Comparison of ENCODE assay signal across 1 cellular context in the genomic region with DNA sequence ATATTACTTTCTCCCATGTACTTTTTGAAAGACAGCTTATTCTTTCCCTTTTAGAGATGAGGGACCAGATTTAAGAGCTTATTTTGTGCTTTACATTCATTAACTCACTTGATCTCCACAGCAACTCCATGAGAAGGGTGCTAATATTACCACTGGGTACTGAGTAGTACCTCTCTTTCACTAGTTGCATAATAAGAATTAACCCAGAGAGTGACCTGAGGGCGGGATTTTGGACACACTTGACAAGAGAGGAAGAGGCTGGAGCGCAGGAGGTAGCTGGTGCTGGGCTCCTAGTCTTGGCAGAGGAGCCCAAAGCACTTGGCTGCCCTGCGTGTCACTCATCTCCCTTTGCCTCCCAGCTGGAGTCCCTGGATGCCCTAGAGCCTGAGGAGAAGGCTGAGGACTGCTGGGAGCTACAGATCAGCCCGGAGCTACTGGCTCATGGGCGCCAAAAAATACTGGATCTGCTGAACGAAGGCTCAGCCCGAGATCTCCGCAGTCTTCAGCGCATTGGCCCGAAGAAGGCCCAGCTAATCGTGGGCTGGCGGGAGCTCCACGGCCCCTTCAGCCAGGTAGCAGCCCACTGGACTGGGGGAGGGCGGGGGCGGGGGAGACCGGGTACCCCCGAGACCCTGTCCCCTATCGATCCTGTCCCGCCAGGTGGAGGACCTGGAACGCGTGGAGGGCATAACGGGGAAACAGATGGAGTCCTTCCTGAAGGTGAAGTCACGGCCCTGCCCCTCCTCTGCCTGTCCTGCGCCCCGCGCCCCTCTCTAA.
TF ChIP-seq lines count a peak whose summit lies in the region.

No MANE protein-coding gene starts in this region.

TF ChIP-seq in K562, 482 proteins besides CTCF, POLR2A, EP300 and RAD21 (continues in another document):
- TF ChIP-seq, protein P1, sequence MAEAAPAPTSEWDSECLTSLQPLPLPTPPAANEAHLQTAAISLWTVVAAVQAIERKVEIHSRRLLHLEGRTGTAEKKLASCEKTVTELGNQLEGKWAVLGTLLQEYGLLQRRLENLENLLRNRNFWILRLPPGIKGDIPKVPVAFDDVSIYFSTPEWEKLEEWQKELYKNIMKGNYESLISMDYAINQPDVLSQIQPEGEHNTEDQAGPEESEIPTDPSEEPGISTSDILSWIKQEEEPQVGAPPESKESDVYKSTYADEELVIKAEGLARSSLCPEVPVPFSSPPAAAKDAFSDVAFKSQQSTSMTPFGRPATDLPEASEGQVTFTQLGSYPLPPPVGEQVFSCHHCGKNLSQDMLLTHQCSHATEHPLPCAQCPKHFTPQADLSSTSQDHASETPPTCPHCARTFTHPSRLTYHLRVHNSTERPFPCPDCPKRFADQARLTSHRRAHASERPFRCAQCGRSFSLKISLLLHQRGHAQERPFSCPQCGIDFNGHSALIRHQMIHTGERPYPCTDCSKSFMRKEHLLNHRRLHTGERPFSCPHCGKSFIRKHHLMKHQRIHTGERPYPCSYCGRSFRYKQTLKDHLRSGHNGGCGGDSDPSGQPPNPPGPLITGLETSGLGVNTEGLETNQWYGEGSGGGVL (CRISPR knock-in tag; IDR thresholded peaks at IDR 0.05) = no peak
- TF ChIP-seq, protein P2, sequence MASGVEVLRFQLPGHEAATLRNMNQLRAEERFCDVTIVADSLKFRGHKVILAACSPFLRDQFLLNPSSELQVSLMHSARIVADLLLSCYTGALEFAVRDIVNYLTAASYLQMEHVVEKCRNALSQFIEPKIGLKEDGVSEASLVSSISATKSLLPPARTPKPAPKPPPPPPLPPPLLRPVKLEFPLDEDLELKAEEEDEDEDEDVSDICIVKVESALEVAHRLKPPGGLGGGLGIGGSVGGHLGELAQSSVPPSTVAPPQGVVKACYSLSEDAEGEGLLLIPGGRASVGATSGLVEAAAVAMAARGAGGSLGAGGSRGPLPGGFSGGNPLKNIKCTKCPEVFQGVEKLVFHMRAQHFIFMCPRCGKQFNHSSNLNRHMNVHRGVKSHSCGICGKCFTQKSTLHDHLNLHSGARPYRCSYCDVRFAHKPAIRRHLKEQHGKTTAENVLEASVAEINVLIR (CRISPR knock-in tag; IDR thresholded peaks at IDR 0.05) = no peak
- TF ChIP-seq CHD4 (IDR thresholded peaks at IDR 0.05; ENCODE audit: insufficient read depth, insufficient replicate concordance, low read depth, low read length, poor library complexity, severe bottlenecking) (no peak), PML (IDR thresholded peaks at IDR 0.05; ENCODE audit: low read length) (no peak), TSC22D4 (tag; IDR thresholded peaks at IDR 0.05) (no peak), RBM25 (IDR thresholded peaks at IDR 0.05; ENCODE audit: low read depth, low read length, severe bottlenecking) (no peak), ZNF551 (CRISPR knock-in tag; IDR thresholded peaks at IDR 0.05) (no peak), CBX2 (IDR thresholded peaks at IDR 0.05; ENCODE audit: insufficient read depth, low read length, poor library complexity, severe bottlenecking) (no peak), XRCC4 (IDR thresholded peaks at IDR 0.05; ENCODE audit: extremely low read depth, insufficient read depth, insufficient read length) (no peak), BCOR (IDR thresholded peaks at IDR 0.05) (no peak), FOXK2 (conservative IDR thresholded peaks at IDR 0.05 in 1 of 2, IDR thresholded peaks at IDR 0.05 in 1 of 2; ENCODE audit: low read depth in 2 of 2) (no peak), KAT8 (IDR thresholded peaks at IDR 0.05; ENCODE audit: low read depth) (no peak), STAT5A (IDR thresholded peaks at IDR 0.05; ENCODE audit: borderline replicate concordance, low read length) (no peak), NFE2 (IDR thresholded peaks at IDR 0.05; ENCODE audit: low read depth) (no peak), DDX20 (tag; IDR thresholded peaks at IDR 0.05; ENCODE audit: low read depth) (no peak), SAFB2 (IDR thresholded peaks at IDR 0.05; ENCODE audit: borderline replicate concordance, low read depth, low read length, severe bottlenecking) (no peak), HMG20B (CRISPR knock-in tag; IDR thresholded peaks at IDR 0.05) (no peak), ELF1 (tag; IDR thresholded peaks at IDR 0.05) (no peak), POLR2G (IDR thresholded peaks at IDR 0.05; ENCODE audit: low read depth, low read length) (no peak), MXI1 (IDR thresholded peaks at IDR 0.05; ENCODE audit: low read depth, low read length) (no peak), FUS (optimal IDR thresholded peaks at IDR 0.05; ENCODE audit: low read depth, low read length) (no peak), ERF (CRISPR knock-in tag; IDR thresholded peaks at IDR 0.05) (peak; percentile 19; the same call in 1 of the 2 replicates), TOE1 (IDR thresholded peaks at IDR 0.05; ENCODE audit: borderline replicate concordance) (no peak), TOE1 (CRISPR knock-in tag; IDR thresholded peaks at IDR 0.05; ENCODE audit: borderline replicate concordance, low read depth) (0 out of 2 replicates have a peak, but pooled peaks have one; percentile 16), SIN3A (IDR thresholded peaks at IDR 0.05; ENCODE audit: borderline replicate concordance in 2 of 2, control insufficient read depth in 1 of 2, low read depth in 2 of 2, low read length in 2 of 2) (0 out of 4 replicates have a peak, but pooled peaks of 1 of the 2 experiments have one; percentile 12), RBFOX2 (IDR thresholded peaks at IDR 0.05; ENCODE audit: low read depth, low read length) (no peak), NR1H2 (CRISPR knock-in tag; IDR thresholded peaks at IDR 0.05) (no peak), NCOA4 (IDR thresholded peaks at IDR 0.05; ENCODE audit: partially characterized antibody) (no peak), ZNF561 (CRISPR knock-in tag; conservative IDR thresholded peaks at IDR 0.05) (no peak), NEUROD1 (IDR thresholded peaks at IDR 0.05; ENCODE audit: borderline replicate concordance, low read depth, low read length, partially characterized antibody) (no peak), ZNF224 (CRISPR knock-in tag; IDR thresholded peaks at IDR 0.05) (no peak)
- TF ChIP-seq, protein P3, sequence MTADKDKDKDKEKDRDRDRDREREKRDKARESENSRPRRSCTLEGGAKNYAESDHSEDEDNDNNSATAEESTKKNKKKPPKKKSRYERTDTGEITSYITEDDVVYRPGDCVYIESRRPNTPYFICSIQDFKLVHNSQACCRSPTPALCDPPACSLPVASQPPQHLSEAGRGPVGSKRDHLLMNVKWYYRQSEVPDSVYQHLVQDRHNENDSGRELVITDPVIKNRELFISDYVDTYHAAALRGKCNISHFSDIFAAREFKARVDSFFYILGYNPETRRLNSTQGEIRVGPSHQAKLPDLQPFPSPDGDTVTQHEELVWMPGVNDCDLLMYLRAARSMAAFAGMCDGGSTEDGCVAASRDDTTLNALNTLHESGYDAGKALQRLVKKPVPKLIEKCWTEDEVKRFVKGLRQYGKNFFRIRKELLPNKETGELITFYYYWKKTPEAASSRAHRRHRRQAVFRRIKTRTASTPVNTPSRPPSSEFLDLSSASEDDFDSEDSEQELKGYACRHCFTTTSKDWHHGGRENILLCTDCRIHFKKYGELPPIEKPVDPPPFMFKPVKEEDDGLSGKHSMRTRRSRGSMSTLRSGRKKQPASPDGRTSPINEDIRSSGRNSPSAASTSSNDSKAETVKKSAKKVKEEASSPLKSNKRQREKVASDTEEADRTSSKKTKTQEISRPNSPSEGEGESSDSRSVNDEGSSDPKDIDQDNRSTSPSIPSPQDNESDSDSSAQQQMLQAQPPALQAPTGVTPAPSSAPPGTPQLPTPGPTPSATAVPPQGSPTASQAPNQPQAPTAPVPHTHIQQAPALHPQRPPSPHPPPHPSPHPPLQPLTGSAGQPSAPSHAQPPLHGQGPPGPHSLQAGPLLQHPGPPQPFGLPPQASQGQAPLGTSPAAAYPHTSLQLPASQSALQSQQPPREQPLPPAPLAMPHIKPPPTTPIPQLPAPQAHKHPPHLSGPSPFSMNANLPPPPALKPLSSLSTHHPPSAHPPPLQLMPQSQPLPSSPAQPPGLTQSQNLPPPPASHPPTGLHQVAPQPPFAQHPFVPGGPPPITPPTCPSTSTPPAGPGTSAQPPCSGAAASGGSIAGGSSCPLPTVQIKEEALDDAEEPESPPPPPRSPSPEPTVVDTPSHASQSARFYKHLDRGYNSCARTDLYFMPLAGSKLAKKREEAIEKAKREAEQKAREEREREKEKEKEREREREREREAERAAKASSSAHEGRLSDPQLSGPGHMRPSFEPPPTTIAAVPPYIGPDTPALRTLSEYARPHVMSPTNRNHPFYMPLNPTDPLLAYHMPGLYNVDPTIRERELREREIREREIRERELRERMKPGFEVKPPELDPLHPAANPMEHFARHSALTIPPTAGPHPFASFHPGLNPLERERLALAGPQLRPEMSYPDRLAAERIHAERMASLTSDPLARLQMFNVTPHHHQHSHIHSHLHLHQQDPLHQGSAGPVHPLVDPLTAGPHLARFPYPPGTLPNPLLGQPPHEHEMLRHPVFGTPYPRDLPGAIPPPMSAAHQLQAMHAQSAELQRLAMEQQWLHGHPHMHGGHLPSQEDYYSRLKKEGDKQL (CRISPR knock-in tag; IDR thresholded peaks at IDR 0.05; ENCODE audit: borderline replicate concordance) = no peak
- TF ChIP-seq, protein P4, sequence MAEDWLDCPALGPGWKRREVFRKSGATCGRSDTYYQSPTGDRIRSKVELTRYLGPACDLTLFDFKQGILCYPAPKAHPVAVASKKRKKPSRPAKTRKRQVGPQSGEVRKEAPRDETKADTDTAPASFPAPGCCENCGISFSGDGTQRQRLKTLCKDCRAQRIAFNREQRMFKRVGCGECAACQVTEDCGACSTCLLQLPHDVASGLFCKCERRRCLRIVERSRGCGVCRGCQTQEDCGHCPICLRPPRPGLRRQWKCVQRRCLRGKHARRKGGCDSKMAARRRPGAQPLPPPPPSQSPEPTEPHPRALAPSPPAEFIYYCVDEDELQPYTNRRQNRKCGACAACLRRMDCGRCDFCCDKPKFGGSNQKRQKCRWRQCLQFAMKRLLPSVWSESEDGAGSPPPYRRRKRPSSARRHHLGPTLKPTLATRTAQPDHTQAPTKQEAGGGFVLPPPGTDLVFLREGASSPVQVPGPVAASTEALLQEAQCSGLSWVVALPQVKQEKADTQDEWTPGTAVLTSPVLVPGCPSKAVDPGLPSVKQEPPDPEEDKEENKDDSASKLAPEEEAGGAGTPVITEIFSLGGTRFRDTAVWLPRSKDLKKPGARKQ (CRISPR knock-in tag; IDR thresholded peaks at IDR 0.05) = no peak
- TF ChIP-seq, protein P5, sequence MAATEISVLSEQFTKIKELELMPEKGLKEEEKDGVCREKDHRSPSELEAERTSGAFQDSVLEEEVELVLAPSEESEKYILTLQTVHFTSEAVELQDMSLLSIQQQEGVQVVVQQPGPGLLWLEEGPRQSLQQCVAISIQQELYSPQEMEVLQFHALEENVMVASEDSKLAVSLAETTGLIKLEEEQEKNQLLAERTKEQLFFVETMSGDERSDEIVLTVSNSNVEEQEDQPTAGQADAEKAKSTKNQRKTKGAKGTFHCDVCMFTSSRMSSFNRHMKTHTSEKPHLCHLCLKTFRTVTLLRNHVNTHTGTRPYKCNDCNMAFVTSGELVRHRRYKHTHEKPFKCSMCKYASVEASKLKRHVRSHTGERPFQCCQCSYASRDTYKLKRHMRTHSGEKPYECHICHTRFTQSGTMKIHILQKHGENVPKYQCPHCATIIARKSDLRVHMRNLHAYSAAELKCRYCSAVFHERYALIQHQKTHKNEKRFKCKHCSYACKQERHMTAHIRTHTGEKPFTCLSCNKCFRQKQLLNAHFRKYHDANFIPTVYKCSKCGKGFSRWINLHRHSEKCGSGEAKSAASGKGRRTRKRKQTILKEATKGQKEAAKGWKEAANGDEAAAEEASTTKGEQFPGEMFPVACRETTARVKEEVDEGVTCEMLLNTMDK (IDR thresholded peaks at IDR 0.05; ENCODE audit: borderline replicate concordance, insufficient read depth, low read depth, low read length, poor library complexity, severe bottlenecking) = no peak
- TF ChIP-seq, protein P6, sequence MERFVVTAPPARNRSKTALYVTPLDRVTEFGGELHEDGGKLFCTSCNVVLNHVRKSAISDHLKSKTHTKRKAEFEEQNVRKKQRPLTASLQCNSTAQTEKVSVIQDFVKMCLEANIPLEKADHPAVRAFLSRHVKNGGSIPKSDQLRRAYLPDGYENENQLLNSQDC (CRISPR knock-in tag; IDR thresholded peaks at IDR 0.05) = no peak
- TF ChIP-seq, protein P7, sequence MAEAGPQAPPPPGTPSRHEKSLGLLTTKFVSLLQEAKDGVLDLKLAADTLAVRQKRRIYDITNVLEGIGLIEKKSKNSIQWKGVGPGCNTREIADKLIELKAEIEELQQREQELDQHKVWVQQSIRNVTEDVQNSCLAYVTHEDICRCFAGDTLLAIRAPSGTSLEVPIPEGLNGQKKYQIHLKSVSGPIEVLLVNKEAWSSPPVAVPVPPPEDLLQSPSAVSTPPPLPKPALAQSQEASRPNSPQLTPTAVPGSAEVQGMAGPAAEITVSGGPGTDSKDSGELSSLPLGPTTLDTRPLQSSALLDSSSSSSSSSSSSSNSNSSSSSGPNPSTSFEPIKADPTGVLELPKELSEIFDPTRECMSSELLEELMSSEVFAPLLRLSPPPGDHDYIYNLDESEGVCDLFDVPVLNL (CRISPR knock-in tag; IDR thresholded peaks at IDR 0.05; ENCODE audit: low read depth) = no peak
- TF ChIP-seq, protein P8, sequence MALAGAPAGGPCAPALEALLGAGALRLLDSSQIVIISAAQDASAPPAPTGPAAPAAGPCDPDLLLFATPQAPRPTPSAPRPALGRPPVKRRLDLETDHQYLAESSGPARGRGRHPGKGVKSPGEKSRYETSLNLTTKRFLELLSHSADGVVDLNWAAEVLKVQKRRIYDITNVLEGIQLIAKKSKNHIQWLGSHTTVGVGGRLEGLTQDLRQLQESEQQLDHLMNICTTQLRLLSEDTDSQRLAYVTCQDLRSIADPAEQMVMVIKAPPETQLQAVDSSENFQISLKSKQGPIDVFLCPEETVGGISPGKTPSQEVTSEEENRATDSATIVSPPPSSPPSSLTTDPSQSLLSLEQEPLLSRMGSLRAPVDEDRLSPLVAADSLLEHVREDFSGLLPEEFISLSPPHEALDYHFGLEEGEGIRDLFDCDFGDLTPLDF (CRISPR knock-in tag; IDR thresholded peaks at IDR 0.05) = no peak
- TF ChIP-seq, protein P9, sequence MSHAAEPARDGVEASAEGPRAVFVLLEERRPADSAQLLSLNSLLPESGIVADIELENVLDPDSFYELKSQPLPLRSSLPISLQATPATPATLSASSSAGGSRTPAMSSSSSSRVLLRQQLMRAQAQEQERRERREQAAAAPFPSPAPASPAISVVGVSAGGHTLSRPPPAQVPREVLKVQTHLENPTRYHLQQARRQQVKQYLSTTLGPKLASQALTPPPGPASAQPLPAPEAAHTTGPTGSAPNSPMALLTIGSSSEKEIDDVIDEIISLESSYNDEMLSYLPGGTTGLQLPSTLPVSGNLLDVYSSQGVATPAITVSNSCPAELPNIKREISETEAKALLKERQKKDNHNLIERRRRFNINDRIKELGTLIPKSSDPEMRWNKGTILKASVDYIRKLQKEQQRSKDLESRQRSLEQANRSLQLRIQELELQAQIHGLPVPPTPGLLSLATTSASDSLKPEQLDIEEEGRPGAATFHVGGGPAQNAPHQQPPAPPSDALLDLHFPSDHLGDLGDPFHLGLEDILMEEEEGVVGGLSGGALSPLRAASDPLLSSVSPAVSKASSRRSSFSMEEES (CRISPR knock-in tag; IDR thresholded peaks at IDR 0.05) = no peak
- TF ChIP-seq, protein P10, sequence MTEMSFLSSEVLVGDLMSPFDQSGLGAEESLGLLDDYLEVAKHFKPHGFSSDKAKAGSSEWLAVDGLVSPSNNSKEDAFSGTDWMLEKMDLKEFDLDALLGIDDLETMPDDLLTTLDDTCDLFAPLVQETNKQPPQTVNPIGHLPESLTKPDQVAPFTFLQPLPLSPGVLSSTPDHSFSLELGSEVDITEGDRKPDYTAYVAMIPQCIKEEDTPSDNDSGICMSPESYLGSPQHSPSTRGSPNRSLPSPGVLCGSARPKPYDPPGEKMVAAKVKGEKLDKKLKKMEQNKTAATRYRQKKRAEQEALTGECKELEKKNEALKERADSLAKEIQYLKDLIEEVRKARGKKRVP (CRISPR knock-in tag; IDR thresholded peaks at IDR 0.05) = no peak
- TF ChIP-seq, protein P11, sequence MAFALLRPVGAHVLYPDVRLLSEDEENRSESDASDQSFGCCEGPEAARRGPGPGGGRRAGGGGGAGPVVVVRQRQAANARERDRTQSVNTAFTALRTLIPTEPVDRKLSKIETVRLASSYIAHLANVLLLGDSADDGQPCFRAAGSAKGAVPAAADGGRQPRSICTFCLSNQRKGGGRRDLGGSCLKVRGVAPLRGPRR (CRISPR knock-in tag; IDR thresholded peaks at IDR 0.05) = no peak
